Comparison of ENCODE assay signal across 1 cellular context in the genomic region with DNA sequence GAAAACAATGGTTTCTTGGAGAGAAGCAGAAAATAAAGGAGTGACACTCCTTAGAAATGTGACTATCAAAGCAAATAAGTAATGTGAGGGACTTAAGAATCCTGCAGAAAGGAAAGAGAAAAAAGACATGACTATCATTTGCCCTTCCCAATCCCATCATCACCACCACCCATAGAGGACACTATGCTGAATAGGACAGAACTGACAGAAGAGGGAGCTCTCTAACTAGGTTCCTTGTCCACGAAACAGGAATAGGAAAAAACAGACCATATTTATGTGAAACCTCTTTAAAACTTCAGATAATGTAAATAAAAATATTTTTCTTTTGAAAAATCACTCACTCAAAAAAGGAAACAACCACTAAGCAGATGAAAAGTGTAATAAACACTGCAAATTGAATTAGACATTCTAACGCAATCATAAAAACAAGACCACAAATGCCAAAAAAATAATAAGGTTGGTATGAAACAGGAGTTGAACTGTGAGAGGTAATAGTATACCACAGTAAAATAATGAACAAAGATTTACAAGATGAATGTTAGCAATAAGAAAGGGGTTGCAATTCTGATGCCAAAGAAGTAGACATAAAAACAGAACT.
TF ChIP-seq lines count a peak whose summit lies in the region.

No MANE protein-coding gene starts in this region.

TF ChIP-seq in H1, 55 proteins besides CTCF, POLR2A, EP300 and RAD21:
- TF ChIP-seq KDM5A (IDR thresholded peaks at IDR 0.05; ENCODE audit: low read length) (no peak), CTBP2 (IDR thresholded peaks at IDR 0.05; ENCODE audit: borderline replicate concordance, insufficient read depth, insufficient read length, low read length) (no peak)
TF ChIP-seq in H1: peak in this region for 0.
